ENCODE assay signal across 9 cellular contexts in the genomic region with DNA sequence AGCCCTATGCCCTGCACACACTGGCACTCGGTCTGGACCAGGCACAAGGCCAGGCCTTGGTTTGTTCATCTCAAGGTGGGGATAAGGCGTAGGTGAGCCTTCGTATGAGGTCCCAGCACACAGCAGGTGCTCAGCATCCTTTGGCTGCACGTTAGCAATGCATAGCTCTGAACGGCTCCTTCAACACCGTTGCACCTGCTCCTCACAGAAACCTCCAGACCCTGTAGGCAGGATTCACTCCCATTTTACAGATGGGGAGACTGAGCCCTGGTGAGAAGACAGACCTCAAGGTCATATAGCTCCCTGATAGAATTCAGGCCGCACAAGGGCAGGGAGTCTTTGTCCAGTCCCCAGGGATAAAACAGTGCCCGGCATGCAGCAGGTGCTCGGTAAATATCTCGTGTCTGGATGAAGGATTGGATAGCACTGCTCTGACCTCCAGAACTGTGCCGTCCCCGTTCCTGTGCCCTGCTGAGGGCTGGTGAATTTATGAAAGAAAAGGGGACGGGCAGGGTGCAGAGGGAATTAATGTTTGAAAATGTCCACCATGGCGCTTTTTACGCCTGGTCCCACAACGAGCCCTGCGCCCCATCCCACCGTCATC. TPM values are rescaled to one million over a fixed set of nuclear protein-coding genes. Genes with fewer than 3 reads are reported as not detected.
DNase-seq lines count a peak whose midpoint lies in the region; TF ChIP-seq lines count a peak whose summit lies in the region.
"Had no signal": no experiment of that assay in that cellular context is flagged by ENCODE, and none has a peak within 500 bp of the region (broad histone marks: within the 10 kb centered on the region; RNA-seq: fewer than 3 reads in every experiment).

No MANE protein-coding gene starts in this region.

- H3K4me3 ChIP-seq in ascending aorta: peak overlapping the region; percentile 59 to 76
- H3K4me3 ChIP-seq in iPS-18a (ENCODE audit: low read length): peak overlapping the region; percentile 55
- H3K4me3 ChIP-seq in skeletal muscle cell (ENCODE audit: low read depth, low read length): peak overlapping the region; percentile 36

- no peak overlapping the region for H3K9ac ChIP-seq in iPS-18a (ENCODE audit: low read length)

- TF ChIP-seq CTCF in GM13976 (IDR thresholded peaks at IDR 0.05; ENCODE audit: borderline replicate concordance, control extremely low read depth, extremely low read depth, insufficient read depth, missing control alignments) (no peak), ascending aorta (IDR thresholded peaks at IDR 0.05) (no peak), RWPE1 (conservative IDR thresholded peaks at IDR 0.05; ENCODE audit: low read depth) (no peak)

- H3K36me3 ChIP-seq in ascending aorta (no peaks in the 10 kb centered on the region), iPS-18a (ENCODE audit: control insufficient read depth, low read depth, low read length) (no peaks in the 10 kb centered on the region)

- in situ Hi-C loops in GM13976 (cut with MboI; ENCODE audit: low sequenced_read_pairs, unreplicated experiment): no loop called here

- intact Hi-C loops in ascending aorta (cut with DNase I): no loop called here

- DNase-seq in GM13976 (ENCODE audit: low spot score) (peak; percentile 16), ascending aorta (ENCODE audit: low spot score in 2 of 2) (peak in 1 of 2 donors; percentile 34), skeletal muscle cell (ENCODE audit: low read depth) (no peak), RWPE1 (ENCODE audit: low spot score) (no peak), SKM-1 (lab: John Stamatoyannopoulos, UW; ENCODE audit: unreplicated experiment) (no peak), activated gamma-delta T cell treated with Interleukin-2 at 50 U/mL for 16 hours (no peak), iPS-NIHi7 (ENCODE audit: extremely low spot score) (no peak)
- DNase-seq: kidney glomerular epithelial cell had no signal

- CTCF ChIA-PET in RWPE1 (lab: Yijun Ruan, JAX): no interaction called here

- peaks cover 0 to 10% of the 10 kb centered on the region in 2 donors for H3K4me1 ChIP-seq in ascending aorta
- no peaks in the 10 kb centered on the region for H3K4me1 ChIP-seq in iPS-18a (ENCODE audit: control insufficient read depth, low read depth, low read length)

- POLR2A ChIA-PET in RWPE1 (lab: Yijun Ruan, JAX; ENCODE audit: low non-redundant PET): no interaction called here

- H3K27me3 ChIP-seq in ascending aorta (peaks cover 9% of the 10 kb centered on the region), iPS-18a (ENCODE audit: control insufficient read depth, insufficient read depth, low read length) (peaks cover 63% of the 10 kb centered on the region)

- H3K9me3 ChIP-seq in ascending aorta (no peaks in the 10 kb centered on the region), iPS-18a (ENCODE audit: control insufficient read depth, low read depth, low read length) (no peaks in the 10 kb centered on the region)

- H3K27ac ChIP-seq in ascending aorta: no peak overlapping the region
- no peak overlapping the region for H3K27ac ChIP-seq in iPS-18a (ENCODE audit: low read length)
- H3K27ac ChIP-seq in RWPE1: no peak overlapping the region

RNA-seq across cellular contexts. Expression of gene PPP2R2C, which starts 2.4 kb away (rescaled TPM):
- 2.2 TPM for total RNA-seq in ascending aorta
